Comparison of ENCODE assay signal across 1 cellular context in genomic region chr1:245599413-245600174, GRCh38.
TF ChIP-seq lines count a peak whose summit lies in the region.

No MANE protein-coding gene starts in this region.

TF ChIP-seq in IMR-90, 13 proteins besides CTCF, POLR2A, EP300 and RAD21:
- TF ChIP-seq FOS (IDR thresholded peaks at IDR 0.05; ENCODE audit: low read depth, low read length) (peak; percentile 85), MXI1 (IDR thresholded peaks at IDR 0.05; ENCODE audit: borderline replicate concordance, low read depth, low read length) (peak; percentile 33; the same call in 1 of the 2 replicates), NFE2L2 (IDR thresholded peaks at IDR 0.05; ENCODE audit: low read depth, low read length) (no peak), MAZ (IDR thresholded peaks at IDR 0.05; ENCODE audit: borderline replicate concordance, low read depth, low read length) (peak; percentile 58; the same call in 1 of the 2 replicates), MAFK (IDR thresholded peaks at IDR 0.05; ENCODE audit: low read depth, low read length) (no peak), ELK1 (IDR thresholded peaks at IDR 0.05; ENCODE audit: borderline replicate concordance, low read depth, low read length) (no peak), RCOR1 (IDR thresholded peaks at IDR 0.05; ENCODE audit: insufficient replicate concordance, low read length) (peak; percentile 61), RFX5 (IDR thresholded peaks at IDR 0.05; ENCODE audit: low read depth, low read length) (no peak), CEBPB (IDR thresholded peaks at IDR 0.05; ENCODE audit: low read depth, low read length) (peak; percentile 100)
